8 cellular contexts compared by ENCODE assay signal in the genomic region with DNA sequence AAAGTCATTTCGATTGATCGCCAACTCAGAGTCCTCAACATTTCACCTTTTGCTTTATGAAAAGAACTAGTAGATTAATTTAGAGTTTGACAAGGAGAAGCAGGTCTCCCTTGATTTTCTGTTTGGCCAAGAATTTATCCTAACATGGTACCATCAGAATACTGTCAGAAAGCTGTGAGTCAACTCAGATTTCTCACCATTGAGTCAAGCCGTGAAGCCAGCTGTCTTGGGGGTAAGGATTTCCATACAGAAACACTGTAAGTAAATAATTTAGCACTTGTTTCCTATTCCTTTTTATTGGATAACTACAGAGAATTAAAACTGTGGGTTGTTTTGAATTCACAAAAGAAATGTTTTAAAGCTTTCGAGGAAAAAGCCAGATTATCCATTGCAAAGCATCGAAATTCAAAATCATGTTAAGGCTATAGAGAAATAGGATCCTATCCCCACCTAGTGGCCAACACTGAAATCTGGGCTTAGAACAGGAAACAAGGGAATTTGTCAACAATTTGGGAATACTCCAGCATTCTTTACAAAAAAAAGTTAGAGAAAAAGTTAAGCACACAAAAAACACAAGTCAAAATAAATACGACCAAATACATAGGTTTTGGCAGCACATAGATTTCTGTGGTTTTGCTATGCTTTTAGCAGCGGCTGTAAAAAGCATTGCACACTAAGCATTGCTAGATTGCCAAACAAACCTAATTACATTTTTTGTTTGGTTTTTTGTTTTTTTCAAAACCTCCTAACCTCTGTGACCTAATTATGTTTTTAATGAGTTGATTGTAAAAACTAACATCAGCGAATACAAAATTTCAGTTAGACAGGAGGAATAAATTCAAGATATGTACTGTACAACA. TPM values are rescaled to one million over a fixed set of nuclear protein-coding genes. Genes with fewer than 3 reads are reported as not detected.
DNase-seq lines count a peak whose midpoint lies in the region; ATAC-seq and TF ChIP-seq lines count a peak whose summit lies in the region.

No MANE protein-coding gene starts in this region.

- intact Hi-C loops in A673 (cut with micrococcal nuclease; ENCODE audit: unreplicated experiment): loop anchor here (10.0 kb wide), 2 partner anchors 133 to 253 kb away; no protein-coding TSS in a partner anchor

- peaks cover 5% of the 10 kb centered on the region for H3K4me1 Mint-ChIP-seq in endothelial cell (ENCODE audit: unreplicated experiment)
- peaks cover 5% of the 10 kb centered on the region for H3K4me1 Mint-ChIP-seq in stimulated activated naive CD8-positive, alpha-beta T cell treated with anti-CD3 and anti-CD28 coated beads, Interleukin-15, amount 100 ng/mL, for 72 hours

- H3K9me3 ChIP-seq in A673 (ENCODE audit: low read depth, low read length, poor library complexity, severe bottlenecking): no peaks in the 10 kb centered on the region
- H3K9me3 ChIP-seq in neuronal stem cell (replicated peaks in 1 of 2; ENCODE audit: control insufficient read depth in 2 of 2, insufficient read depth in 1 of 2, low read depth in 1 of 2, low read length in 2 of 2): peaks cover 0 to 2% of the 10 kb centered on the region in 2 donors

- H3K9me3 Mint-ChIP-seq in endothelial cell (ENCODE audit: unreplicated experiment): peaks cover 10% of the 10 kb centered on the region
- H3K9me3 Mint-ChIP-seq in stimulated activated naive CD8-positive, alpha-beta T cell treated with anti-CD3 and anti-CD28 coated beads, Interleukin-15, amount 100 ng/mL, for 72 hours: peaks cover 5 to 12% of the 10 kb centered on the region in 2 donors

- H3K27me3 Mint-ChIP-seq in endothelial cell (ENCODE audit: unreplicated experiment): peaks cover 1% of the 10 kb centered on the region
- peaks cover 24% of the 10 kb centered on the region for H3K27me3 Mint-ChIP-seq in stimulated activated naive CD8-positive, alpha-beta T cell treated with anti-CD3 and anti-CD28 coated beads, Interleukin-15, amount 100 ng/mL, for 72 hours

- H3K4ac ChIP-seq in neuronal stem cell (ENCODE audit: low read length): no peak overlapping the region

- H3K23ac ChIP-seq in neuronal stem cell (ENCODE audit: low read depth, low read length, poor library complexity): no peak overlapping the region

- H3K36me3 ChIP-seq in A673 (ENCODE audit: insufficient read depth, low read length, poor library complexity, severe bottlenecking): no peaks in the 10 kb centered on the region
- H3K36me3 ChIP-seq in neuronal stem cell (replicated peaks in 1 of 2; ENCODE audit: control insufficient read depth in 2 of 2, insufficient read depth in 2 of 2, low read length in 2 of 2): no peaks in the 10 kb centered on the region

- H4K91ac ChIP-seq in neuronal stem cell (ENCODE audit: low read depth, low read length, poor library complexity): no peak overlapping the region

- no peak overlapping the region for H2BK120ac ChIP-seq in neuronal stem cell (ENCODE audit: low read depth, low read length)

- no peak overlapping the region for H2AK5ac ChIP-seq in neuronal stem cell (ENCODE audit: low read depth, low read length)

- no TSS peak for BruUV-seq in A673 (replicated peaks; lab: Mats Ljungman, UMichigan)

- DNase-seq in A673 (ENCODE audit: low spot score) (peak; percentile 64), NCI-H69 (lab: John Stamatoyannopoulos, UW) (peak; percentile 51), endothelial cell (ENCODE audit: low spot score) (no peak), neuronal stem cell (ENCODE audit: low spot score) (peak; percentile 43), NCI-H187 (lab: John Stamatoyannopoulos, UW) (no peak)
- no peak for DNase-seq in stimulated activated naive CD8-positive, alpha-beta T cell treated with anti-CD3 and anti-CD28 coated beads, Interleukin-15, amount 100 ng/mL, for 72 hours
- DNase-seq in activated naive CD4-positive, alpha-beta T cell treated with Interleukin-2 at 50 U/mL for 16 hours: no peak

- no peak overlapping the region for H3K4me3 Mint-ChIP-seq in endothelial cell (ENCODE audit: unreplicated experiment)
- H3K4me3 Mint-ChIP-seq in stimulated activated naive CD8-positive, alpha-beta T cell treated with anti-CD3 and anti-CD28 coated beads, Interleukin-15, amount 100 ng/mL, for 72 hours: no peak overlapping the region

- CTCF ChIA-PET in A673 (lab: Charles Lee): interaction anchor here (0.6 to 1.5 kb wide), 6 partner anchors 13 to 135 kb away, joined by 3 to 5 read pairs (median 4); no protein-coding TSS in a partner anchor

- H3K4me1 ChIP-seq in A673 (ENCODE audit: insufficient read depth, low read length, poor library complexity, severe bottlenecking) (peaks cover 4% of the 10 kb centered on the region), neuronal stem cell (ENCODE audit: control insufficient read depth in 2 of 2, insufficient read depth in 1 of 2, low read depth in 1 of 2, low read length in 2 of 2) (no peaks in the 10 kb centered on the region)

- no peak overlapping the region for H2AFZ ChIP-seq in neuronal stem cell (ENCODE audit: low read length)

- peak; percentile 86 for TF ChIP-seq CTCF in A673 (conservative IDR thresholded peaks at IDR 0.05; ENCODE audit: low read depth, low read length)
- peak; percentile 77 for TF ChIP-seq CTCF in GM12872 (IDR thresholded peaks at IDR 0.05; ENCODE audit: insufficient read depth, low read depth, low read length)
- peak; percentile 76 for TF ChIP-seq CTCF in endothelial cell (IDR thresholded peaks at IDR 0.05; ENCODE audit: unreplicated experiment)

- WGBS in neuronal stem cell (ENCODE audit: extremely low coverage in 2 of 2, insufficient read length in 2 of 2, insufficient replicate concordance in 1 of 2), 2 donors: no CpG with 5 or more reads among the region's 8 CpGs

- no peak overlapping the region for H3K18ac ChIP-seq in neuronal stem cell (ENCODE audit: low read length)

- H3K27ac ChIP-seq in A673 (ENCODE audit: low read depth, low read length, poor library complexity, severe bottlenecking) (no peak overlapping the region), neuronal stem cell (replicated peaks; ENCODE audit: low read length) (no peak overlapping the region)

- no peaks in the 10 kb centered on the region for H3K79me1 ChIP-seq in neuronal stem cell (ENCODE audit: low read depth, low read length)

- H3K36me3 Mint-ChIP-seq in endothelial cell (ENCODE audit: low read depth, unreplicated experiment): peaks cover 4% of the 10 kb centered on the region

- H3K4me3 ChIP-seq in A673 (ENCODE audit: low read depth, low read length, poor library complexity, severe bottlenecking): no peak overlapping the region
- no peak overlapping the region for H3K4me3 ChIP-seq in neuronal stem cell (ENCODE audit: low read length in 2 of 2)

- POLR2A ChIA-PET in A673 (lab: Charles Lee; ENCODE audit: low non-redundant PET): no interaction called here

- H3K9ac ChIP-seq in neuronal stem cell (ENCODE audit: low read depth, low read length, poor library complexity): no peak overlapping the region

- no peak overlapping the region for H2BK15ac ChIP-seq in neuronal stem cell (ENCODE audit: low read length)

- no peak overlapping the region for H2BK5ac ChIP-seq in neuronal stem cell (ENCODE audit: low read length)

- no peak overlapping the region for H3K14ac ChIP-seq in neuronal stem cell (ENCODE audit: low read length)

- peaks cover 12% of the 10 kb centered on the region for H3K27me3 ChIP-seq in A673 (replicated peaks; ENCODE audit: insufficient read depth, low read depth, low read length, poor library complexity)
- peaks cover 0 to 18% (median 0%) of the 10 kb centered on the region in 3 experiments for H3K27me3 ChIP-seq in neuronal stem cell (ENCODE audit: control insufficient read depth in 3 of 3, insufficient read depth in 3 of 3, low read depth in 1 of 3, low read length in 3 of 3)

- no peak overlapping the region for H4K8ac ChIP-seq in neuronal stem cell (ENCODE audit: low read depth, low read length)

- ATAC-seq in stimulated activated naive CD8-positive, alpha-beta T cell treated with anti-CD3 and anti-CD28 coated beads, Interleukin-15, amount 100 ng/mL, for 72 hours: no peak

- H2BK12ac ChIP-seq in neuronal stem cell (ENCODE audit: low read length): no peak overlapping the region

- no peak overlapping the region for H3K4me2 ChIP-seq in neuronal stem cell (ENCODE audit: insufficient read depth, low read length, poor library complexity, severe bottlenecking)

- H3K27ac Mint-ChIP-seq in endothelial cell (ENCODE audit: unreplicated experiment): no peak overlapping the region
- no peak overlapping the region for H3K27ac Mint-ChIP-seq in stimulated activated naive CD8-positive, alpha-beta T cell treated with anti-CD3 and anti-CD28 coated beads, Interleukin-15, amount 100 ng/mL, for 72 hours

RNA-seq across cellular contexts. Expression of a gene that starts 44.2 kb away (rescaled TPM):
- total RNA-seq in A673 (2021) (1.6 and 1.9 TPM in 2 replicates), endothelial cell (ENCODE audit: unreplicated experiment) (127 TPM)
- polyA plus RNA-seq in neuronal stem cell (2013, experiment 1 of 2): 0.86 TPM
- polyA plus RNA-seq in neuronal stem cell (2013, experiment 2 of 2): 0.82 TPM

RNA-seq across cellular contexts. Expression of a gene that starts 52.4 kb away (rescaled TPM):
- total RNA-seq in A673 (2021) (42.7 and 43.6 TPM in 2 replicates), endothelial cell (ENCODE audit: unreplicated experiment) (35.8 TPM)
- polyA plus RNA-seq in neuronal stem cell (2013, experiment 1 of 2): 18.7 TPM
- 18.1 TPM for polyA plus RNA-seq in neuronal stem cell (2013, experiment 2 of 2)

RNA-seq across cellular contexts. Expression of a gene that starts 52.6 kb away (rescaled TPM):
- total RNA-seq in A673 (2021) (119 and 124 TPM in 2 replicates), endothelial cell (ENCODE audit: unreplicated experiment) (108 TPM)
- 42.0 TPM for polyA plus RNA-seq in neuronal stem cell (2013, experiment 1 of 2)
- 40.1 TPM for polyA plus RNA-seq in neuronal stem cell (2013, experiment 2 of 2)

RNA-seq across cellular contexts. Expression of a gene that starts 56.4 kb away (rescaled TPM):
- total RNA-seq in A673 (2021) (5.9 and 11.0 TPM in 2 replicates), endothelial cell (ENCODE audit: unreplicated experiment) (6.5 TPM)
- polyA plus RNA-seq in neuronal stem cell (2013, experiment 1 of 2): 8.2 TPM
- polyA plus RNA-seq in neuronal stem cell (2013, experiment 2 of 2): 8.3 TPM

Comparison
In these comparisons a context has a peak if more than half of its experiments do, and no peak if none do; other contexts are left out.
1. DNase-seq: peak in A673 (single experiment), NCI-H69 (single experiment) and neuronal stem cell (single experiment); none in endothelial cell (single experiment), NCI-H187 (0 of 2), stimulated activated naive CD8-positive, alpha-beta T cell treated with anti-CD3 and anti-CD28 coated beads, Interleukin-15, amount 100 ng/mL, for 72 hours (0 of 2) and activated naive CD4-positive, alpha-beta T cell treated with Interleukin-2 at 50 U/mL for 16 hours (single experiment).
2. RNA of a gene that starts 44.2 kb away (total RNA-seq): 127 TPM in endothelial cell (single experiment); 1.6 to 1.9 TPM in A673; every median in the first group is over 10 times any median in the second.
3. Peak in every context shown above with its lines, with median percentiles within 50 percentile points of each other: CTCF ChIP-seq.